In genomic region chr7:112866424-112866823, GRCh38 we compare ENCODE assay signal across 10 cellular contexts.
DNase-seq lines count a peak whose midpoint lies in the region; ATAC-seq, FAIRE-seq and TF ChIP-seq lines count a peak whose summit lies in the region.
"Had no signal": no experiment of that assay in that cellular context is flagged by ENCODE, and none has a peak within 500 bp of the region (broad histone marks: within the 10 kb centered on the region; RNA-seq: fewer than 3 reads in every experiment).

No MANE protein-coding gene starts in this region.

- H3K36me3 ChIP-seq in BE2C: no peaks in the 10 kb centered on the region

- FAIRE-seq in GM18507 (lab: Jason Lieb, UNC): peak; percentile 93

- no peaks in the 10 kb centered on the region for H3K27me3 ChIP-seq in BE2C

- H3K4me1 ChIP-seq in BE2C: no peaks in the 10 kb centered on the region

- no peak overlapping the region for H3K4me3 ChIP-seq in BE2C (ENCODE audit: low read depth, low read length)

- no peaks in the 10 kb centered on the region for H3K9me3 ChIP-seq in BE2C

- DNase-seq in GM18507 (ENCODE audit: extremely low spot score, insufficient read length, low read depth) (peak; percentile 4), left colon (no peak), cerebellum (ENCODE audit: low spot score) (no peak), NOMO-1 treated with dmso at 0.1 percent for 144 hours (lab: John Stamatoyannopoulos, UW; ENCODE audit: unreplicated experiment) (no peak), NCI-H748 (lab: John Stamatoyannopoulos, UW; ENCODE audit: unreplicated experiment) (no peak), BE2C (no peak)
- DNase-seq: activated naive CD4-positive, alpha-beta T cell treated with anti-CD3 and anti-CD28 coated beads for 36 hours; GF-D8 had no signal

- no peak for TF ChIP-seq CTCF in BE2C (IDR thresholded peaks at IDR 0.05; ENCODE audit: low read depth, low read length)

- ATAC-seq in GM19467 (IDR thresholded peaks at IDR 0.05; ENCODE audit: unreplicated experiment) (peak; percentile 99), HG03097 (IDR thresholded peaks at IDR 0.05; ENCODE audit: low FRiP score, unreplicated experiment) (peak; percentile 97), left colon (peak; percentile 52)

- intact Hi-C loops in left colon (cut with DNase I, micrococcal nuclease): no loop called here
